ENCODE assay signal across 29 cellular contexts in the genomic region with DNA sequence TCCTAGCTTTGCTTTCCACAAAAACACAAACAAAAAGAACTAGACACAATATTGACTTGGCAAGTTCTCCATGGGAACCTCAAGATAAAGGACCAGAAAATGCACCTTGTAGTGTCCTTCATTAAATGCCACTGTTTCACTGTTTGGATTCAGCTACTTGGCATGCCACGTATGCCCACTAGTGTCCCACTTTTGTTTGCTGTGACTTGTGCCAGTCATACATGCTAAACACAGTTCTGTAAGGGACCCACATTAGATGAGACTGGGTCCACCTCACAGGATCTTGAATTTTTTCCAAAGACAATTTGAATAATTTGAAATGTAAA.
"Had no signal": no experiment of that assay in that cellular context is flagged by ENCODE, and none has a peak within 500 bp of the region (broad histone marks: within the 10 kb centered on the region; RNA-seq: fewer than 3 reads in every experiment).

No MANE protein-coding gene starts in this region.

- H3K4me3 ChIP-seq: ascending aorta, cardiac muscle cell, K562 had no signal

- H3K36me3 Mint-ChIP-seq: activated naive CD4-positive, alpha-beta T cell treated with anti-CD3 and anti-CD28 coated beads, Interleukin-2, amount 50 U/mL, for 24 hours; activated naive CD8-positive, alpha-beta T cell treated with anti-CD3 and anti-CD28 coated beads, Interleukin-2, amount 10 ng/mL, durations not matched to agents 7 days and 5 days had no signal

- H3K4me1 ChIP-seq: ascending aorta had no signal

- H3K9me3 Mint-ChIP-seq: activated CD4-positive, alpha-beta T cell treated with anti-CD3 and anti-CD28 coated beads, Interleukin-2, amount 10 ng/mL, durations not matched to agents 24 days and 14 days; activated CD8-positive, alpha-beta T cell treated with anti-CD3 and anti-CD28 coated beads for 36 hours; activated naive CD4-positive, alpha-beta T cell treated with anti-CD3 and anti-CD28 coated beads, Interleukin-2, amount 50 U/mL, for 24 hours; activated naive CD8-positive, alpha-beta T cell treated with anti-CD3 and anti-CD28 coated beads, Interleukin-2, amount 10 ng/mL, durations not matched to agents 7 days and 5 days had no signal

- H3K9me3 ChIP-seq: ascending aorta had no signal

- H3K4me1 Mint-ChIP-seq: activated CD4-positive, alpha-beta T cell treated with anti-CD3 and anti-CD28 coated beads, Interleukin-2, amount 10 ng/mL, durations not matched to agents 24 days and 14 days; activated naive CD4-positive, alpha-beta T cell treated with anti-CD3 and anti-CD28 coated beads, Interleukin-2, amount 50 U/mL, for 24 hours; activated naive CD8-positive, alpha-beta T cell treated with anti-CD3 and anti-CD28 coated beads, Interleukin-2, amount 10 ng/mL, durations not matched to agents 7 days and 5 days; activated T-helper 17 cell treated with anti-CD3 and anti-CD28 coated beads, Interleukin-2, amount 50 U/mL, for 72 hours; central memory CD8-positive, alpha-beta T cell had no signal

- ATAC-seq: activated CD8-positive, alpha-beta T cell treated with anti-CD3 and anti-CD28 coated beads for 36 hours; activated T-cell treated with anti-CD3 and anti-CD28 coated beads, Interleukin-2, amount 50 U/mL, for 72 hours; activated T-helper 17 cell treated with anti-CD3 and anti-CD28 coated beads, Interleukin-2, amount 50 U/mL, for 72 hours; K562 had no signal

- H3K27me3 Mint-ChIP-seq: activated CD4-positive, alpha-beta T cell treated with anti-CD3 and anti-CD28 coated beads, Interleukin-2, amount 10 ng/mL, durations not matched to agents 24 days and 14 days; activated CD8-positive, alpha-beta T cell treated with anti-CD3 and anti-CD28 coated beads for 36 hours; activated naive CD4-positive, alpha-beta T cell treated with anti-CD3 and anti-CD28 coated beads, Interleukin-2, amount 50 U/mL, for 24 hours; activated naive CD8-positive, alpha-beta T cell treated with anti-CD3 and anti-CD28 coated beads, Interleukin-2, amount 10 ng/mL, durations not matched to agents 7 days and 5 days; central memory CD8-positive, alpha-beta T cell had no signal

- H3K27me3 ChIP-seq: ascending aorta, cardiac muscle cell had no signal

- DNase-seq: activated CD4-positive, alpha-beta T cell treated with anti-CD3 and anti-CD28 coated beads, Interleukin-2, amount 10 ng/mL, durations not matched to agents 24 days and 14 days; activated CD4-positive, alpha-beta T cell treated with anti-CD3 and anti-CD28 coated beads, Interleukin-2, amount 50 U/mL, for 4 hours; activated CD8-positive, alpha-beta T cell treated with anti-CD3 and anti-CD28 coated beads for 36 hours; activated effector memory CD4-positive, alpha-beta T cell treated with anti-CD3 and anti-CD28 coated beads, Interleukin-2, amount 50 U/mL, for 16 hours; activated naive CD4-positive, alpha-beta T cell; activated naive CD8-positive, alpha-beta T cell treated with anti-CD3 and anti-CD28 coated beads, Interleukin-2, amount 10 ng/mL, durations not matched to agents 7 days and 5 days; activated T-cell treated with anti-CD3 and anti-CD28 coated beads, Interleukin-2, amount 50 U/mL, for 1 hour; activated T-cell treated with anti-CD3 and anti-CD28 coated beads, Interleukin-2, amount 50 U/mL, for 72 hours; amygdala; NCI-H1105; NCI-H1417 treated with DMSO at 0.1 percent for 48 hours; NCI-H1694; NCI-H1930; NCI-H2081 treated with DMSO at 0.1 percent for 48 hours; NCI-H345; NCI-H524 treated with DMSO at 0.1 percent for 48 hours; OCI-M1; Right ventricle myocardium superior; SW 1271; T-helper 1 cell; T-helper 2 cell; T-helper 9 cell; WERI-Rb-1 had no signal

- FAIRE-seq: K562 had no signal

- H3K4me3 Mint-ChIP-seq: activated CD4-positive, alpha-beta T cell treated with anti-CD3 and anti-CD28 coated beads, Interleukin-2, amount 10 ng/mL, durations not matched to agents 24 days and 14 days; activated CD8-positive, alpha-beta T cell treated with anti-CD3 and anti-CD28 coated beads for 36 hours; activated naive CD4-positive, alpha-beta T cell treated with anti-CD3 and anti-CD28 coated beads, Interleukin-2, amount 50 U/mL, for 24 hours; activated naive CD8-positive, alpha-beta T cell treated with anti-CD3 and anti-CD28 coated beads, Interleukin-2, amount 10 ng/mL, durations not matched to agents 7 days and 5 days; activated T-cell treated with anti-CD3 and anti-CD28 coated beads, Interleukin-2, amount 50 U/mL, for 72 hours; activated T-helper 17 cell treated with anti-CD3 and anti-CD28 coated beads, Interleukin-2, amount 50 U/mL, for 72 hours; central memory CD8-positive, alpha-beta T cell had no signal

- H3K36me3 ChIP-seq: ascending aorta, cardiac muscle cell, WERI-Rb-1 had no signal

- H3K27ac Mint-ChIP-seq: activated CD4-positive, alpha-beta T cell treated with anti-CD3 and anti-CD28 coated beads, Interleukin-2, amount 10 ng/mL, durations not matched to agents 24 days and 14 days; activated CD8-positive, alpha-beta T cell treated with anti-CD3 and anti-CD28 coated beads for 36 hours; activated naive CD4-positive, alpha-beta T cell treated with anti-CD3 and anti-CD28 coated beads, Interleukin-2, amount 50 U/mL, for 24 hours; activated naive CD8-positive, alpha-beta T cell treated with anti-CD3 and anti-CD28 coated beads, Interleukin-2, amount 10 ng/mL, durations not matched to agents 7 days and 5 days; activated T-cell treated with anti-CD3 and anti-CD28 coated beads, Interleukin-2, amount 50 U/mL, for 72 hours; activated T-helper 17 cell treated with anti-CD3 and anti-CD28 coated beads, Interleukin-2, amount 50 U/mL, for 72 hours had no signal

- H3K27ac ChIP-seq: ascending aorta, cardiac muscle cell, WERI-Rb-1 had no signal
